Comparison of ENCODE assay signal across 18 cellular contexts in genomic region chr4:98624642-98625041, GRCh38. TPM values are rescaled to one million over a fixed set of nuclear protein-coding genes. Genes with fewer than 3 reads are reported as not detected.
A peak's percentile ranks its signal among the peaks of the same experiment; 100 is the strongest.
DNase-seq lines count a peak whose midpoint lies in the region; ATAC-seq, FAIRE-seq and TF ChIP-seq lines count a peak whose summit lies in the region.
"Had no signal": no experiment of that assay in that cellular context is flagged by ENCODE, and none has a peak within 500 bp of the region (broad histone marks: within the 10 kb centered on the region; RNA-seq: fewer than 3 reads in every experiment).

No MANE protein-coding gene starts in this region.

- H3K27ac ChIP-seq in endothelial cell of umbilical vein (ENCODE audit: insufficient read depth, low read depth, low read length) (no peak overlapping the region), temporal lobe (ENCODE audit: low read depth, low read length) (peak overlapping the region; percentile 13), lower lobe of right lung (no peak overlapping the region)
- H3K27ac ChIP-seq: HL-60 had no signal

- H3K9me3 Mint-ChIP-seq in activated naive CD4-positive, alpha-beta T cell treated with anti-CD3 and anti-CD28 coated beads, Interleukin-2, amount 50 U/mL, for 24 hours = no peaks in the 10 kb centered on the region
- H3K9me3 Mint-ChIP-seq in type B pancreatic cell = no peaks in the 10 kb centered on the region

- H3K4me2 ChIP-seq in Loucy (ENCODE audit: low read depth, low read length, poor library complexity, severe bottlenecking) (peak overlapping the region; percentile 62), endothelial cell of umbilical vein (ENCODE audit: insufficient read depth, low read length) (peak overlapping the region; percentile 86)

- dilution Hi-C loops in endothelial cell of umbilical vein (cut with MboI; ENCODE audit: extremely low pct_ligation_motif_present, low sequenced_read_pairs) = no loop called here

- H3K9ac ChIP-seq in Loucy (ENCODE audit: low read depth, low read length, poor library complexity, severe bottlenecking) (no peak overlapping the region), endothelial cell of umbilical vein (replicated peaks; ENCODE audit: extremely low read depth, insufficient read depth, low read length) (no peak overlapping the region)

- no peak for FAIRE-seq in endothelial cell of umbilical vein (lab: Jason Lieb, UNC)

- H3K4me1 ChIP-seq in Loucy (ENCODE audit: insufficient read depth, low read length, poor library complexity, severe bottlenecking) = peaks cover 47% of the 10 kb centered on the region
- H3K4me1 ChIP-seq in endothelial cell of umbilical vein (ENCODE audit: control insufficient read depth, extremely low read depth, insufficient read depth, low read length) = peaks cover 45% of the 10 kb centered on the region
- no peaks in the 10 kb centered on the region for H3K4me1 ChIP-seq in lower lobe of right lung

- H3K4me1 Mint-ChIP-seq in activated naive CD4-positive, alpha-beta T cell treated with anti-CD3 and anti-CD28 coated beads, Interleukin-2, amount 50 U/mL, for 24 hours = peaks cover 82% of the 10 kb centered on the region
- H3K4me1 Mint-ChIP-seq in type B pancreatic cell (ENCODE audit: unreplicated experiment) = peaks cover 30% of the 10 kb centered on the region

- H3K9me2 ChIP-seq in Loucy (replicated peaks; ENCODE audit: low read depth, low read length) = no peaks in the 10 kb centered on the region

- H3K79me2 ChIP-seq in Loucy (ENCODE audit: insufficient read depth, low read length) (peaks cover 46% of the 10 kb centered on the region), endothelial cell of umbilical vein (ENCODE audit: control insufficient read depth, insufficient read depth, low read length) (peaks cover 78% of the 10 kb centered on the region)

- H3F3A ChIP-seq in Loucy (ENCODE audit: low read depth) = no peaks in the 10 kb centered on the region

- no peak for DNase-seq in activated naive CD4-positive, alpha-beta T cell treated with Interleukin-2 at 50 U/mL for 16 hours
- DNase-seq in endothelial cell of umbilical vein (ENCODE audit: low read depth, low spot score) = no peak
- DNase-seq in type B pancreatic cell (ENCODE audit: extremely low spot score, unreplicated experiment) = no peak
- no peak for DNase-seq in lower lobe of right lung
- DNase-seq: C1 segment of cervical spinal cord, Caco-2, DMS53, HCEC 1CT, KBM-7, MM.1S, NCI-H1105 treated with DMSO at 0.1 percent for 48 hours, NCI-H187 treated with DMSO at 0.1 percent for 48 hours, NCI-H446 had no signal

- H4K20me1 ChIP-seq in Loucy (ENCODE audit: insufficient read depth, low read length, poor library complexity, severe bottlenecking) = no peaks in the 10 kb centered on the region
- H4K20me1 ChIP-seq in endothelial cell of umbilical vein (replicated peaks; ENCODE audit: control insufficient read depth, extremely low read depth, insufficient read depth, low read length) = no peaks in the 10 kb centered on the region

- no peaks in the 10 kb centered on the region for H3K36me3 ChIP-seq in Loucy (ENCODE audit: insufficient read depth, low read length)
- peaks cover 0 to 3% of the 10 kb centered on the region in 2 experiments for H3K36me3 ChIP-seq in endothelial cell of umbilical vein (ENCODE audit: control insufficient read depth in 2 of 2, extremely low read depth in 1 of 2, insufficient read depth in 2 of 2, low read length in 2 of 2)
- H3K36me3 ChIP-seq in lower lobe of right lung = no peaks in the 10 kb centered on the region

- no peaks in the 10 kb centered on the region for H3K27me3 ChIP-seq in Loucy (ENCODE audit: insufficient read depth, low read length, poor library complexity, severe bottlenecking)
- no peaks in the 10 kb centered on the region for H3K27me3 ChIP-seq in endothelial cell of umbilical vein (ENCODE audit: control insufficient read depth in 2 of 2, insufficient read depth in 2 of 2, low read length in 2 of 2)
- no peaks in the 10 kb centered on the region for H3K27me3 ChIP-seq in lower lobe of right lung (ENCODE audit: low read depth)

- no peak overlapping the region for H3K4me3 Mint-ChIP-seq in activated naive CD4-positive, alpha-beta T cell treated with anti-CD3 and anti-CD28 coated beads, Interleukin-2, amount 50 U/mL, for 24 hours
- no peak overlapping the region for H3K4me3 Mint-ChIP-seq in type B pancreatic cell

- H3K9me1 ChIP-seq in endothelial cell of umbilical vein (replicated peaks; ENCODE audit: control insufficient read depth, extremely low read depth, insufficient read depth, low read length) = no peaks in the 10 kb centered on the region

- TF ChIP-seq POLR2A in endothelial cell of umbilical vein (IDR thresholded peaks at IDR 0.05; ENCODE audit: low read depth, low read length) = no peak

- H3K27ac Mint-ChIP-seq in activated naive CD4-positive, alpha-beta T cell treated with anti-CD3 and anti-CD28 coated beads, Interleukin-2, amount 50 U/mL, for 24 hours = peak overlapping the region; percentile 33
- no peak overlapping the region for H3K27ac Mint-ChIP-seq in type B pancreatic cell

- CTCF ChIA-PET in endothelial cell of umbilical vein (lab: Charles Lee) = interaction anchor here (1.6 kb wide), 1 partner anchor 19 kb away, joined by 3 read pairs; no protein-coding TSS in a partner anchor

- H2AFZ ChIP-seq in Loucy (ENCODE audit: low read length) (no peak overlapping the region), endothelial cell of umbilical vein (ENCODE audit: low read depth, low read length) (no peak overlapping the region)

- intact Hi-C loops in endothelial cell of umbilical vein (cut with micrococcal nuclease) (loop anchor here (5.0 to 10.0 kb wide), 3 partner anchors 117 to 780 kb away; no protein-coding TSS in a partner anchor), lower lobe of right lung (cut with DNase I) (no loop called here)

- no peak for ATAC-seq in HG02678 (IDR thresholded peaks at IDR 0.05; ENCODE audit: unreplicated experiment)
- no peak for ATAC-seq in lower lobe of right lung

- H3K4me3 ChIP-seq in Loucy (ENCODE audit: low read length, poor library complexity, severe bottlenecking) = peak overlapping the region; percentile 41
- no peak overlapping the region for H3K4me3 ChIP-seq in endothelial cell of umbilical vein (replicated peaks in 1 of 3; ENCODE audit: insufficient read depth in 1 of 3, low read depth in 1 of 3, low read length in 3 of 3)
- no peak overlapping the region for H3K4me3 ChIP-seq in lower lobe of right lung

- H3K27me3 Mint-ChIP-seq in activated naive CD4-positive, alpha-beta T cell treated with anti-CD3 and anti-CD28 coated beads, Interleukin-2, amount 50 U/mL, for 24 hours = no peaks in the 10 kb centered on the region
- no peaks in the 10 kb centered on the region for H3K27me3 Mint-ChIP-seq in type B pancreatic cell

- H3K9me3 ChIP-seq in Loucy (ENCODE audit: insufficient read depth, low read depth, low read length) (no peaks in the 10 kb centered on the region), endothelial cell of umbilical vein (replicated peaks; ENCODE audit: control insufficient read depth, insufficient read depth, low read length) (no peaks in the 10 kb centered on the region), lower lobe of right lung (no peaks in the 10 kb centered on the region)
- H3K9me3 ChIP-seq: Caco-2 had no signal

- no TSS peak for BruUV-seq in endothelial cell of umbilical vein (replicated peaks; lab: Mats Ljungman, UMichigan)

- POLR2A ChIA-PET in endothelial cell of umbilical vein (lab: Charles Lee) = no interaction called here

- no peak for TF ChIP-seq CTCF in Loucy (conservative IDR thresholded peaks at IDR 0.05; ENCODE audit: low read length)
- no peak for TF ChIP-seq CTCF in endothelial cell of umbilical vein (IDR thresholded peaks at IDR 0.05; ENCODE audit: extremely low read depth in 1 of 2, insufficient read depth in 1 of 2, low read depth in 1 of 2, low read length in 2 of 2)
- no peak for TF ChIP-seq CTCF in type B pancreatic cell (conservative IDR thresholded peaks at IDR 0.05)
- TF ChIP-seq CTCF in lower lobe of right lung (IDR thresholded peaks at IDR 0.05) = no peak

- H3K36me3 Mint-ChIP-seq in activated naive CD4-positive, alpha-beta T cell treated with anti-CD3 and anti-CD28 coated beads, Interleukin-2, amount 50 U/mL, for 24 hours = peaks cover 6% of the 10 kb centered on the region
- peaks cover 4% of the 10 kb centered on the region for H3K36me3 Mint-ChIP-seq in type B pancreatic cell

TF ChIP-seq in endothelial cell of umbilical vein, 7 proteins besides CTCF, POLR2A, EP300 and RAD21:
- TF ChIP-seq JUN (IDR thresholded peaks at IDR 0.05; ENCODE audit: borderline replicate concordance, insufficient read depth, insufficient read length, low read depth) (no peak), POLR2AphosphoS5 (IDR thresholded peaks at IDR 0.05; ENCODE audit: insufficient read depth, low read depth, low read length) (no peak), GATA2 (IDR thresholded peaks at IDR 0.05; ENCODE audit: insufficient read depth, insufficient read length, low read depth, low read length) (no peak), EZH2 (IDR thresholded peaks at IDR 0.05; ENCODE audit: borderline replicate concordance, low read depth, low read length, severe bottlenecking) (no peak), FOS (IDR thresholded peaks at IDR 0.05; ENCODE audit: borderline replicate concordance, insufficient read depth, low read length) (no peak), MAX (IDR thresholded peaks at IDR 0.05; ENCODE audit: insufficient read depth, insufficient read length) (no peak), MYC (IDR thresholded peaks at IDR 0.05; ENCODE audit: low read depth, low read length) (no peak)

RNA-seq across cellular contexts. Expression of gene TSPAN5, which starts 33.8 kb away (rescaled TPM):
- total RNA-seq in endothelial cell of umbilical vein (37.6 and 45.1 TPM in 2 replicates), temporal lobe (112 TPM), type B pancreatic cell (ENCODE audit: low replicate concordance) (26.9 and 33.8 TPM in 2 replicates), lower lobe of right lung (5.7 TPM)
- polyA plus RNA-seq in endothelial cell of umbilical vein = 46.4 and 50.2 TPM in 2 replicates
- polyA plus RNA-seq in endothelial cell of umbilical vein (2011; cell fraction: cytosol; rRNA removed) = 42.9 and 44.5 TPM in 2 replicates
- 47.0 and 49.7 TPM in 2 replicates for polyA plus RNA-seq in endothelial cell of umbilical vein (2011; cell fraction: nucleus; rRNA removed)
- polyA plus RNA-seq in endothelial cell of umbilical vein (2012) = 35.5 and 51.3 TPM in 2 replicates
- polyA minus RNA-seq in endothelial cell of umbilical vein = 63.5 and 64.3 TPM in 2 replicates
- not detected for polyA minus RNA-seq in endothelial cell of umbilical vein (2011; cell fraction: cytosol; rRNA and poly(A)+ RNA removed)
- polyA minus RNA-seq in endothelial cell of umbilical vein (2011; cell fraction: nucleus; rRNA and poly(A)+ RNA removed) = 41.3 and 46.2 TPM in 2 replicates
